8 cellular contexts compared by ENCODE assay signal in genomic region chr21:17818158-17819113, GRCh38. TPM values are rescaled to one million over a fixed set of nuclear protein-coding genes. Genes with fewer than 3 reads are reported as not detected.
DNase-seq lines count a peak whose midpoint lies in the region; ATAC-seq, FAIRE-seq and TF ChIP-seq lines count a peak whose summit lies in the region.

No MANE protein-coding gene starts in this region.

- H3K9me3 ChIP-seq in BE2C (no peaks in the 10 kb centered on the region), SJSA1 (replicated peaks) (no peaks in the 10 kb centered on the region), right atrium auricular region (no peaks in the 10 kb centered on the region), psoas muscle (no peaks in the 10 kb centered on the region)

- FAIRE-seq in HTR-8/SVneo (lab: Jason Lieb, UNC) = no peak

- WGBS in psoas muscle, 3 donors = 1 to 3% (median 2%) methylated on average over 42 to 56 of the region's 56 CpGs

- peaks cover 21% of the 10 kb centered on the region for H3K36me3 ChIP-seq in BE2C
- H3K36me3 ChIP-seq in SJSA1 = peaks cover 23% of the 10 kb centered on the region
- no peaks in the 10 kb centered on the region for H3K36me3 ChIP-seq in right atrium auricular region
- peaks cover 0 to 15% of the 10 kb centered on the region in 2 donors for H3K36me3 ChIP-seq in psoas muscle (ENCODE audit: insufficient read depth in 1 of 2, low read depth in 1 of 2)

- peaks cover 43% of the 10 kb centered on the region for H3K4me1 Mint-ChIP-seq in activated naive CD8-positive, alpha-beta T cell treated with anti-CD3 and anti-CD28 coated beads for 36 hours

- peak overlapping the region; percentile 96 for H3K27ac ChIP-seq in SJSA1
- peak overlapping the region; percentile 87 to 92 for H3K27ac ChIP-seq in right atrium auricular region
- peak overlapping the region; percentile 81 for H3K27ac ChIP-seq in psoas muscle

- ATAC-seq in HG03432 (IDR thresholded peaks at IDR 0.05; ENCODE audit: unreplicated experiment) = peak; percentile 13
- peak; percentile 43 to 60 (median 52) for ATAC-seq in psoas muscle

- DNase-seq in BE2C (peak; percentile 42), GM19238 (ENCODE audit: insufficient read length, low spot score) (peak; percentile 6), SJSA1 (ENCODE audit: low read depth in 1 of 2, low spot score in 2 of 2) (peak; percentile 4 to 44), right atrium auricular region (ENCODE audit: low spot score) (no peak), psoas muscle (peak in 1 of 2 donors; percentile 61), HTR-8/SVneo (ENCODE audit: insufficient read length, low spot score) (no peak)
- peak; percentile 38 for DNase-seq in activated naive CD8-positive, alpha-beta T cell treated with anti-CD3 and anti-CD28 coated beads for 36 hours

- H3K27me3 ChIP-seq in BE2C (no peaks in the 10 kb centered on the region), SJSA1 (replicated peaks) (no peaks in the 10 kb centered on the region), right atrium auricular region (no peaks in the 10 kb centered on the region), psoas muscle (ENCODE audit: insufficient read depth in 3 of 3, low read length in 2 of 3) (no peaks in the 10 kb centered on the region)

- no peaks in the 10 kb centered on the region for H3K27me3 Mint-ChIP-seq in activated naive CD8-positive, alpha-beta T cell treated with anti-CD3 and anti-CD28 coated beads for 36 hours

- peak overlapping the region; percentile 87 for H3K27ac Mint-ChIP-seq in activated naive CD8-positive, alpha-beta T cell treated with anti-CD3 and anti-CD28 coated beads for 36 hours

- H3K4me3 ChIP-seq in BE2C (ENCODE audit: low read depth, low read length) (peak overlapping the region; percentile 86), SJSA1 (peak overlapping the region; percentile 92), right atrium auricular region (peak overlapping the region; percentile 95 to 99), psoas muscle (peak overlapping the region; percentile 95)

- H3K4me1 ChIP-seq in BE2C = peaks cover 2% of the 10 kb centered on the region; the same call in 1 of the 2 replicates
- peaks cover 8% of the 10 kb centered on the region for H3K4me1 ChIP-seq in SJSA1 (replicated peaks)
- peaks cover 0 to 30% of the 10 kb centered on the region in 2 donors for H3K4me1 ChIP-seq in right atrium auricular region
- peaks cover 13% of the 10 kb centered on the region for H3K4me1 ChIP-seq in psoas muscle

- H3K36me3 Mint-ChIP-seq in activated naive CD8-positive, alpha-beta T cell treated with anti-CD3 and anti-CD28 coated beads for 36 hours = peaks cover 35% of the 10 kb centered on the region

- intact Hi-C loops in psoas muscle (cut with DNase I) = no loop called here

- TF ChIP-seq CTCF in BE2C (IDR thresholded peaks at IDR 0.05; ENCODE audit: low read depth, low read length) = no peak
- no peak for TF ChIP-seq CTCF in right atrium auricular region (IDR thresholded peaks at IDR 0.05)
- TF ChIP-seq CTCF in psoas muscle (IDR thresholded peaks at IDR 0.05) = no peak

- H3K9me3 Mint-ChIP-seq in activated naive CD8-positive, alpha-beta T cell treated with anti-CD3 and anti-CD28 coated beads for 36 hours = no peaks in the 10 kb centered on the region

- H3K4me3 Mint-ChIP-seq in activated naive CD8-positive, alpha-beta T cell treated with anti-CD3 and anti-CD28 coated beads for 36 hours = peak overlapping the region; percentile 83

RNA-seq across cellular contexts. Expression of gene C21orf91, which starts 0.7 kb away (rescaled TPM):
- 8.2 TPM for polyA plus RNA-seq in BE2C (2012; ENCODE audit: insufficient read depth, insufficient read length, low read depth)
- 9.0 and 14.0 TPM in 2 replicates for total RNA-seq in SJSA1 (2014; rRNA removed; shearing (Covaris generic))
- total RNA-seq in activated naive CD8-positive, alpha-beta T cell treated with anti-CD3 and anti-CD28 coated beads for 36 hours = 10 to 100 TPM; 35.0 to 36.5 TPM
- total RNA-seq in right atrium auricular region (1 to 10 TPM; 3.9 to 5.3 TPM), psoas muscle (1 to 10 TPM; 4.6 to 8.8 (median 5.8) TPM)
- 1 to 10 TPM; 1.9 to 3.4 (median 2.5) TPM for polyA plus RNA-seq in psoas muscle

Comparison
In these comparisons a context has a peak if more than half of its experiments do, and no peak if none do; other contexts are left out.
1. DNase-seq: peak in BE2C (single experiment), GM19238 (single experiment), SJSA1 (2 of 2) and activated naive CD8-positive, alpha-beta T cell treated with anti-CD3 and anti-CD28 coated beads for 36 hours (single experiment); none in right atrium auricular region (single experiment) and HTR-8/SVneo (single experiment).
2. Peak in every context shown above with its lines, with median percentiles within 50 percentile points of each other: H3K4me3 ChIP-seq and H3K27ac ChIP-seq.